In the genomic region with DNA sequence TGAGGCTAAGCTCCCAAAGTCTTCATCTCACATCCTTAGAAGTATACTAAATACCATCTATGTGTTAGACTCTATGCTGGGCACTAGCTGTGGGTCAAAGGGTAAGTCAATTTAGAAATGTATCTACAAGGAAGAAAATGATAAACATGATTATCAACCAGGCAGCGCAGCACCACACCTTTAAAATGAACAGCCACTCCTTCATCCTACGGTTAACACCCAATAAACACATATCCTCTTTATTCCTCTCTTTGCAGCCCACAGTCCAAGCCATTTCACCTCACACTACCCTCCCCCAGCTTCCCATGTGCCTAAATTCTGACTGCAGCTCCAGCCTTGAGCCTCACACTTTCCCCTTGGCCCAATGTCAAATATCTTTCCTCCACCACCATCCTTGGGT, we compare ENCODE assay signal across 29 cellular contexts.
"Had no signal": no experiment of that assay in that cellular context is flagged by ENCODE, and none has a peak within 500 bp of the region (broad histone marks: within the 10 kb centered on the region; RNA-seq: fewer than 3 reads in every experiment).

No MANE protein-coding gene starts in this region.

- H3K4me3 Mint-ChIP-seq: activated CD4-positive, alpha-beta T cell treated with anti-CD3 and anti-CD28 coated beads for 36 hours; activated CD4-positive, alpha-beta T cell treated with anti-CD3 and anti-CD28 coated beads, Interleukin-2, amount 10 ng/mL, durations not matched to agents 24 days and 14 days; activated CD8-positive, alpha-beta T cell treated with anti-CD3 and anti-CD28 coated beads for 36 hours; activated naive CD8-positive, alpha-beta T cell; activated T-cell treated with anti-CD3 and anti-CD28 coated beads, Interleukin-2, amount 50 U/mL, for 4 hours; activated T-helper 17 cell treated with anti-CD3 and anti-CD28 coated beads, Interleukin-2, amount 50 U/mL, for 72 hours; central memory CD8-positive, alpha-beta T cell; effector memory CD8-positive, alpha-beta T cell had no signal

- H3K4me1 ChIP-seq: esophagus muscularis mucosa, foreskin keratinocyte, gastrocnemius medialis had no signal

- DNase-seq: activated CD4-positive, alpha-beta T cell treated with anti-CD3 and anti-CD28 coated beads for 36 hours; activated CD4-positive, alpha-beta T cell treated with anti-CD3 and anti-CD28 coated beads, Interleukin-2, amount 10 ng/mL, durations not matched to agents 24 days and 14 days; activated CD4-positive, alpha-beta T cell treated with anti-CD3 and anti-CD28 coated beads, Interleukin-2, amount 50 U/mL, for 4 hours; activated CD4-positive, CD25-positive, alpha-beta regulatory T cell; activated CD4-positive, CD25-positive, alpha-beta regulatory T cell treated with anti-CD3 and anti-CD28 coated beads, Interleukin-2, amount 50 U/mL, for 72 hours; activated CD8-positive, alpha-beta memory T cell treated with anti-CD3 and anti-CD28 coated beads for 24 hours; activated CD8-positive, alpha-beta T cell treated with anti-CD3 and anti-CD28 coated beads for 36 hours; activated effector memory CD4-positive, alpha-beta T cell treated with Interleukin-2 at 50 U/mL for 16 hours; activated gamma-delta T cell treated with Interleukin-2 at 50 U/mL for 16 hours; activated naive CD4-positive, alpha-beta T cell treated with anti-CD3 and anti-CD28 coated beads, Interleukin-2, amount 50 U/mL, for 16 hours; activated naive CD4-positive, alpha-beta T cell treated with Interleukin-2 at 50 U/mL for 16 hours; activated T-cell treated with anti-CD3 and anti-CD28 coated beads, Interleukin-2, amount 50 U/mL, for 4 hours; amniotic stem cell; anterior cingulate cortex; brain microvascular endothelial cell; cortex of kidney; dermis blood vessel endothelial cell; effector CD4-positive, alpha-beta T cell; effector memory CD8-positive, alpha-beta T cell; erythroblast; foreskin keratinocyte; gastrocnemius medialis; T-helper 2 cell had no signal

- H3K9me3 ChIP-seq: gastrocnemius medialis had no signal

- H3K4me3 ChIP-seq: esophagus muscularis mucosa, gastrocnemius medialis had no signal

- H3K27ac Mint-ChIP-seq: activated CD4-positive, alpha-beta T cell treated with anti-CD3 and anti-CD28 coated beads for 36 hours; activated CD4-positive, alpha-beta T cell treated with anti-CD3 and anti-CD28 coated beads, Interleukin-2, amount 10 ng/mL, durations not matched to agents 24 days and 14 days; activated CD8-positive, alpha-beta T cell treated with anti-CD3 and anti-CD28 coated beads for 36 hours; activated naive CD8-positive, alpha-beta T cell; activated T-helper 17 cell treated with anti-CD3 and anti-CD28 coated beads, Interleukin-2, amount 50 U/mL, for 72 hours; effector memory CD8-positive, alpha-beta T cell had no signal

- H3K36me3 ChIP-seq: brain microvascular endothelial cell, esophagus muscularis mucosa, gastrocnemius medialis had no signal

- ATAC-seq: activated CD4-positive, alpha-beta T cell treated with anti-CD3 and anti-CD28 coated beads for 36 hours; activated CD8-positive, alpha-beta T cell treated with anti-CD3 and anti-CD28 coated beads for 36 hours; activated T-cell treated with anti-CD3 and anti-CD28 coated beads, Interleukin-2, amount 50 U/mL, for 4 hours; activated T-helper 17 cell treated with anti-CD3 and anti-CD28 coated beads, Interleukin-2, amount 50 U/mL, for 72 hours; effector memory CD8-positive, alpha-beta T cell; foreskin keratinocyte; gastrocnemius medialis had no signal

- FAIRE-seq: astrocyte, bronchial epithelial cell had no signal

- H3K27me3 ChIP-seq: brain microvascular endothelial cell, esophagus muscularis mucosa, foreskin keratinocyte, gastrocnemius medialis had no signal

- H3K27ac ChIP-seq: brain microvascular endothelial cell, esophagus muscularis mucosa, foreskin keratinocyte, gastrocnemius medialis had no signal

- H3K27me3 Mint-ChIP-seq: activated CD4-positive, alpha-beta T cell treated with anti-CD3 and anti-CD28 coated beads for 36 hours; activated CD4-positive, alpha-beta T cell treated with anti-CD3 and anti-CD28 coated beads, Interleukin-2, amount 10 ng/mL, durations not matched to agents 24 days and 14 days; activated CD8-positive, alpha-beta T cell treated with anti-CD3 and anti-CD28 coated beads for 36 hours; activated naive CD8-positive, alpha-beta T cell; central memory CD8-positive, alpha-beta T cell; effector memory CD8-positive, alpha-beta T cell had no signal

- H3K4me1 Mint-ChIP-seq: activated CD4-positive, alpha-beta T cell treated with anti-CD3 and anti-CD28 coated beads for 36 hours; activated CD4-positive, alpha-beta T cell treated with anti-CD3 and anti-CD28 coated beads, Interleukin-2, amount 10 ng/mL, durations not matched to agents 24 days and 14 days; activated T-helper 17 cell treated with anti-CD3 and anti-CD28 coated beads, Interleukin-2, amount 50 U/mL, for 72 hours; central memory CD8-positive, alpha-beta T cell had no signal

- H3K36me3 Mint-ChIP-seq: activated naive CD8-positive, alpha-beta T cell had no signal
